ENCODE assay signal across 8 cellular contexts in genomic region chr17:57085448-57086068, GRCh38. TPM values are rescaled to one million over a fixed set of nuclear protein-coding genes. Genes with fewer than 3 reads are reported as not detected.
A peak's percentile ranks its signal among the peaks of the same experiment; 100 is the strongest.
DNase-seq lines count a peak whose midpoint lies in the region; ATAC-seq and TF ChIP-seq lines count a peak whose summit lies in the region.

No MANE protein-coding gene starts in this region.

- H3K27ac Mint-ChIP-seq in endodermal cell: no peak overlapping the region

- peak overlapping the region; percentile 100 for H3K4me3 ChIP-seq in AG04449 (ENCODE audit: low read depth, low read length)
- peak overlapping the region; percentile 77 for H3K4me3 ChIP-seq in endodermal cell (ENCODE audit: low read length)
- H3K4me3 ChIP-seq in mucosa of descending colon: peak overlapping the region; percentile 77

- DNase-seq in AG04449 (ENCODE audit: low read depth, low spot score): no peak
- peak; percentile 33 for DNase-seq in NCI-H2227 treated with DMSO at 0.1 percent for 48 hours (lab: John Stamatoyannopoulos, UW)
- DNase-seq in activated CD8-positive, alpha-beta memory T cell treated with anti-CD3 and anti-CD28 coated beads for 4 hours (ENCODE audit: low read depth in 2 of 2): peak; percentile 32 to 39
- peak; percentile 91 for DNase-seq in endodermal cell
- peak; percentile 91 to 92 (median 91) for DNase-seq in mucosa of descending colon
- DNase-seq in stimulated activated CD8-positive, alpha-beta memory T cell treated with anti-CD3 and anti-CD28 coated beads, Interleukin-4, amount 100 ng/mL, for 48 hours: peak; percentile 62

- H3K27me3 Mint-ChIP-seq in endodermal cell (ENCODE audit: insufficient read depth): peaks cover 15% of the 10 kb centered on the region

- H3K36me3 ChIP-seq in endodermal cell (ENCODE audit: control insufficient read depth, insufficient read depth, low read length) (no peaks in the 10 kb centered on the region), mucosa of descending colon (ENCODE audit: low read depth) (no peaks in the 10 kb centered on the region)

- H3K9me3 Mint-ChIP-seq in endodermal cell: no peaks in the 10 kb centered on the region

- H3K9me3 ChIP-seq in endodermal cell (ENCODE audit: control insufficient read depth, low read length): no peaks in the 10 kb centered on the region
- no peaks in the 10 kb centered on the region for H3K9me3 ChIP-seq in mucosa of descending colon

- H3K9ac ChIP-seq in endodermal cell (ENCODE audit: extremely low read depth, low read length, poor library complexity, severe bottlenecking): peak overlapping the region; percentile 21

- TF ChIP-seq CTCF in AG04449 (IDR thresholded peaks at IDR 0.05; ENCODE audit: insufficient read depth, low read length, missing control alignments) (peak; percentile 59), endodermal cell (conservative IDR thresholded peaks at IDR 0.05) (peak; percentile 42), mucosa of descending colon (IDR thresholded peaks at IDR 0.05) (no peak)

- no peaks in the 10 kb centered on the region for H3K4me1 ChIP-seq in endodermal cell (ENCODE audit: control insufficient read depth, insufficient read depth, low read length)
- peaks cover 43% of the 10 kb centered on the region for H3K4me1 ChIP-seq in mucosa of descending colon (ENCODE audit: low read depth)

- intact Hi-C loops in mucosa of descending colon (cut with DNase I, micrococcal nuclease): no loop called here

- 0 to 1% methylated on average over 39 to 75 of the region's 75 CpGs for WGBS in endodermal cell (ENCODE audit: insufficient coverage in 1 of 2, insufficient read length in 1 of 2), 2 experiments

- H3K4me1 Mint-ChIP-seq in endodermal cell: peaks cover 43% of the 10 kb centered on the region

- H3K27ac ChIP-seq in endodermal cell (ENCODE audit: low read depth, low read length): no peak overlapping the region

- ATAC-seq in GM18498 (IDR thresholded peaks at IDR 0.05; ENCODE audit: unreplicated experiment) (peak; percentile 33), HG02973 (IDR thresholded peaks at IDR 0.05; ENCODE audit: unreplicated experiment) (peak; percentile 29), mucosa of descending colon (peak; percentile 75)

- H3K4me3 Mint-ChIP-seq in endodermal cell: peak overlapping the region; percentile 80

- CTCF ChIA-PET in AG04449 (lab: Yijun Ruan, JAX): interaction anchor here (1.0 to 2.0 kb wide), 5 partner anchors 8 to 40 kb away, joined by 3 to 7 read pairs (median 3); no protein-coding TSS in a partner anchor

- POLR2A ChIA-PET in AG04449 (lab: Yijun Ruan, JAX): no interaction called here

- peaks cover 21% of the 10 kb centered on the region for H3K27me3 ChIP-seq in endodermal cell (ENCODE audit: control insufficient read depth, insufficient read depth, low read length, poor library complexity, severe bottlenecking)

- no peaks in the 10 kb centered on the region for H3K36me3 Mint-ChIP-seq in endodermal cell (ENCODE audit: low read depth)

RNA-seq across cellular contexts. Expression of gene AKAP1, which starts 0.5 kb away (rescaled TPM):
- total RNA-seq in endodermal cell (10 to 100 TPM; 11.6 to 18.5 TPM), mucosa of descending colon (100 to 1,000 TPM; 131 to 194 (median 155) TPM)
- 17.3 TPM for polyA plus RNA-seq in endodermal cell (2013, experiment 1 of 2)
- 12.7 TPM for polyA plus RNA-seq in endodermal cell (2013, experiment 2 of 2)

Comparison
In these comparisons a context has a peak if more than half of its experiments do, and no peak if none do; other contexts are left out.
1. RNA of gene AKAP1, which starts 0.5 kb away (total RNA-seq): 131 to 194 TPM in mucosa of descending colon; 11.6 to 18.5 TPM in endodermal cell; every median in the first group is over 4 times any median in the second.
2. Peak in every context shown above with its lines, with median percentiles within 50 percentile points of each other: H3K4me3 ChIP-seq and ATAC-seq.